Comparison of ENCODE assay signal across 21 cellular contexts in genomic region chr11:119779195-119780071, GRCh38.
"Had no signal": no experiment of that assay in that cellular context is flagged by ENCODE, and none has a peak within 500 bp of the region (broad histone marks: within the 10 kb centered on the region; RNA-seq: fewer than 3 reads in every experiment).

No MANE protein-coding gene starts in this region.

- H3K4me1 ChIP-seq: pancreas, right lobe of liver, upper lobe of left lung had no signal

- ATAC-seq: activated CD8-positive, alpha-beta T cell treated with anti-CD3 and anti-CD28 coated beads, Interleukin-2, amount 10 ng/mL, durations not matched to agents 7 days and 5 days; body of pancreas; effector memory CD8-positive, alpha-beta T cell; esophagus mucosa; left lobe of liver; right lobe of liver had no signal

- FAIRE-seq: colon, endothelial cell of umbilical vein, pancreas had no signal

- H3K4me3 ChIP-seq: body of pancreas, dorsolateral prefrontal cortex, pancreas, right lobe of liver, upper lobe of left lung had no signal

- H3K27ac ChIP-seq: body of pancreas, pancreas, right lobe of liver, upper lobe of left lung had no signal

- DNase-seq: activated CD4-positive, alpha-beta T cell treated with anti-CD3 and anti-CD28 coated beads for 1 hour; activated CD4-positive, alpha-beta T cell treated with anti-CD3 and anti-CD28 coated beads, Interleukin-2, amount 50 U/mL, for 1 hour; activated CD8-positive, alpha-beta T cell treated with anti-CD3 and anti-CD28 coated beads, Interleukin-2, amount 10 ng/mL, durations not matched to agents 7 days and 5 days; activated gamma-delta T cell treated with Interleukin-2 at 50 U/mL for 16 hours; body of pancreas; central memory CD4-positive, alpha-beta T cell; effector memory CD8-positive, alpha-beta T cell; foreskin melanocyte; hypothalamus; midbrain; stimulated activated CD4-positive, alpha-beta T cell treated with anti-CD3 and anti-CD28 coated beads, Interleukin-4, amount 100 ng/mL, for 1 hour; stimulated activated naive CD4-positive, alpha-beta T cell treated with Interleukin-2 at 50 U/mL for 16 hours; T-helper 9 cell; upper lobe of left lung had no signal

- H3K9me3 ChIP-seq: body of pancreas, pancreas, right lobe of liver had no signal

- H3K36me3 ChIP-seq: pancreas, right lobe of liver, upper lobe of left lung had no signal

- H3K27me3 ChIP-seq: body of pancreas, dorsolateral prefrontal cortex, pancreas, right lobe of liver, upper lobe of left lung had no signal
